Comparison of ENCODE assay signal across 13 cellular contexts in the genomic region with DNA sequence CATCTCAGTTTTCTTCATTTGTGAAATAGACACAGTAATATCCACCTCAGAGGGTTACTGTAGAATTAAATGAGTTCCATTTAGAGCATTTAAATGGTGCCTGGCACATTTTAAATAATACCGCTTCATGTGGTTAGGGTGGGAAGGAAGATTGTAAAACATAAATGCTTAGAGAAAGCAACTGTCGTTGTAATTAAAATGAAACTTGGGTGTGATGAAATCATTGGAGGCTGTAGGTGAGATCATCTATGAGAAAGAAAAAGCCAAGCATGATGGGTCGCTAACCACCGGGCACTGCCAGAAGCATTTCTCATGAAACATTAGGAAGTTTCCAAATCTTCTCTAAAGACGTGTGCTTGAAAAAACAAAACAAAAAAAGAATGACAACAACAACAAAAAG. TPM values are rescaled to one million over a fixed set of nuclear protein-coding genes. Genes with fewer than 3 reads are reported as not detected.
DNase-seq lines count a peak whose midpoint lies in the region; ATAC-seq, FAIRE-seq and TF ChIP-seq lines count a peak whose summit lies in the region.
"Had no signal": no experiment of that assay in that cellular context is flagged by ENCODE, and none has a peak within 500 bp of the region (broad histone marks: within the 10 kb centered on the region; RNA-seq: fewer than 3 reads in every experiment).

No MANE protein-coding gene starts in this region.

- peaks cover 11% of the 10 kb centered on the region for H3K9me3 Mint-ChIP-seq in activated CD4-positive, alpha-beta T cell treated with anti-CD3 and anti-CD28 coated beads, Interleukin-2, amount 10 ng/mL, durations not matched to agents 7 days and 5 days
- peaks cover 3% of the 10 kb centered on the region for H3K9me3 Mint-ChIP-seq in activated naive CD8-positive, alpha-beta T cell treated with anti-CD3 and anti-CD28 coated beads for 36 hours

- intact Hi-C loops in spleen (cut with DNase I; ENCODE audit: low total_unique reads), result no loop called here

- no peaks in the 10 kb centered on the region for H3K27me3 Mint-ChIP-seq in activated CD4-positive, alpha-beta T cell treated with anti-CD3 and anti-CD28 coated beads, Interleukin-2, amount 10 ng/mL, durations not matched to agents 7 days and 5 days
- H3K27me3 Mint-ChIP-seq in activated naive CD8-positive, alpha-beta T cell treated with anti-CD3 and anti-CD28 coated beads for 36 hours, result no peaks in the 10 kb centered on the region

- no peak for TF ChIP-seq CTCF in spleen (IDR thresholded peaks at IDR 0.05 in 8 of 11, conservative IDR thresholded peaks at IDR 0.05 in 3 of 11)

- peaks cover 20% of the 10 kb centered on the region for H3K4me1 Mint-ChIP-seq in activated CD4-positive, alpha-beta T cell treated with anti-CD3 and anti-CD28 coated beads, Interleukin-2, amount 10 ng/mL, durations not matched to agents 7 days and 5 days
- H3K4me1 Mint-ChIP-seq in activated naive CD8-positive, alpha-beta T cell treated with anti-CD3 and anti-CD28 coated beads for 36 hours, result peaks cover 15% of the 10 kb centered on the region

- 40 to 63% (median 44%) methylated on average over 5 of the region's 5 CpGs for WGBS in spleen, 5 donors

- DNase-seq in activated CD4-positive, alpha-beta T cell treated with anti-CD3 and anti-CD28 coated beads, Interleukin-2, amount 10 ng/mL, durations not matched to agents 7 days and 5 days, result no peak
- no peak for DNase-seq in activated CD4-positive, alpha-beta T cell treated with anti-CD3 and anti-CD28 coated beads, Interleukin-2, amount 50 U/mL, for 1 hour
- DNase-seq in NOMO-1 treated with DMSO at 0.1 percent for 48 hours (lab: John Stamatoyannopoulos, UW; ENCODE audit: unreplicated experiment), result peak; percentile 93
- peak; percentile 13 for DNase-seq in activated naive CD8-positive, alpha-beta T cell treated with anti-CD3 and anti-CD28 coated beads for 36 hours
- no peak for DNase-seq in spleen
- DNase-seq in GM12892 (ENCODE audit: insufficient read length), result no peak
- DNase-seq: amygdala; dermis blood vessel endothelial cell; stimulated activated CD4-positive, alpha-beta T cell treated with anti-CD3 and anti-CD28 coated beads, Interleukin-15, amount 100 ng/mL, for 24 hours; transverse colon had no signal

- H3K4me1 ChIP-seq in spleen, result peaks cover 5 to 64% (median 30%) of the 10 kb centered on the region in 6 donors
- H3K4me1 ChIP-seq: transverse colon had no signal

- peaks cover 20% of the 10 kb centered on the region for H3K36me3 Mint-ChIP-seq in activated CD4-positive, alpha-beta T cell treated with anti-CD3 and anti-CD28 coated beads, Interleukin-2, amount 10 ng/mL, durations not matched to agents 7 days and 5 days (ENCODE audit: low read depth)
- peaks cover 3% of the 10 kb centered on the region for H3K36me3 Mint-ChIP-seq in activated naive CD8-positive, alpha-beta T cell treated with anti-CD3 and anti-CD28 coated beads for 36 hours

- POLR2A ChIA-PET in activated CD4-positive, alpha-beta T cell treated with anti-CD3 and anti-CD28 coated beads, Interleukin-2, amount 10 ng/mL, durations not matched to agents 7 days and 5 days (lab: Charles Lee), result no interaction called here

- H3K36me3 ChIP-seq in spleen, result no peaks in the 10 kb centered on the region
- H3K36me3 ChIP-seq: transverse colon had no signal

- no peak for FAIRE-seq in GM12892 (lab: Jason Lieb, UNC)
- FAIRE-seq: A204.1 had no signal

- H3K9me3 ChIP-seq in spleen, result no peaks in the 10 kb centered on the region
- H3K9me3 ChIP-seq: transverse colon had no signal

- TF ChIP-seq POLR2A in spleen (IDR thresholded peaks at IDR 0.05) (no peak), GM12892 (IDR thresholded peaks at IDR 0.05; ENCODE audit: low read depth, low read length) (no peak)

- H3K27me3 ChIP-seq in spleen (replicated peaks in 1 of 7), result no peaks in the 10 kb centered on the region
- H3K27me3 ChIP-seq: transverse colon had no signal

- H3K4me3 Mint-ChIP-seq in activated CD4-positive, alpha-beta T cell treated with anti-CD3 and anti-CD28 coated beads, Interleukin-2, amount 10 ng/mL, durations not matched to agents 7 days and 5 days, result peak overlapping the region; percentile 26
- peak overlapping the region; percentile 63 for H3K4me3 Mint-ChIP-seq in activated naive CD8-positive, alpha-beta T cell treated with anti-CD3 and anti-CD28 coated beads for 36 hours

- no peak overlapping the region for H3K4me3 ChIP-seq in spleen
- H3K4me3 ChIP-seq: transverse colon had no signal

- ATAC-seq in HG03521 (IDR thresholded peaks at IDR 0.05; ENCODE audit: unreplicated experiment), result no peak
- ATAC-seq in GM21390 (IDR thresholded peaks at IDR 0.05; ENCODE audit: unreplicated experiment), result no peak

- H3K27ac ChIP-seq in spleen, result peak overlapping the region; percentile 44 to 85 (median 78)

- CTCF ChIA-PET in activated CD4-positive, alpha-beta T cell treated with anti-CD3 and anti-CD28 coated beads, Interleukin-2, amount 10 ng/mL, durations not matched to agents 7 days and 5 days (lab: Charles Lee), result no interaction called here

- H3K27ac Mint-ChIP-seq in activated CD4-positive, alpha-beta T cell treated with anti-CD3 and anti-CD28 coated beads, Interleukin-2, amount 10 ng/mL, durations not matched to agents 7 days and 5 days, result peak overlapping the region; percentile 70
- H3K27ac Mint-ChIP-seq in activated naive CD8-positive, alpha-beta T cell treated with anti-CD3 and anti-CD28 coated beads for 36 hours, result peak overlapping the region; percentile 65

RNA-seq across cellular contexts. Expression of a gene that starts 8.2 kb away (rescaled TPM):
- total RNA-seq in activated CD4-positive, alpha-beta T cell treated with anti-CD3 and anti-CD28 coated beads, Interleukin-2, amount 10 ng/mL, durations not matched to agents 7 days and 5 days, result 10 to 100 TPM; 46.9 to 55.6 TPM
- total RNA-seq in activated naive CD8-positive, alpha-beta T cell treated with anti-CD3 and anti-CD28 coated beads for 36 hours, result 10 to 100 TPM; 21.2 to 23.4 TPM
- total RNA-seq in spleen, result 10 to 100 TPM; 47.7 to 78.1 (median 60.7) TPM
- 10 to 100 TPM in 1 of 3 donors, 1 to 10 TPM in 2; 7.9 to 14.4 (median 8.3) TPM for polyA plus RNA-seq in spleen
- 3.5 TPM for polyA plus RNA-seq in GM12892 (2012; ENCODE audit: missing spikeins)

Comparison
In these comparisons a context has a peak if more than half of its experiments do, and no peak if none do; other contexts are left out.
1. DNase-seq: peak in NOMO-1 treated with DMSO at 0.1 percent for 48 hours (single experiment) and activated naive CD8-positive, alpha-beta T cell treated with anti-CD3 and anti-CD28 coated beads for 36 hours (single experiment); none in activated CD4-positive, alpha-beta T cell treated with anti-CD3 and anti-CD28 coated beads, Interleukin-2, amount 10 ng/mL, durations not matched to agents 7 days and 5 days (single experiment), activated CD4-positive, alpha-beta T cell treated with anti-CD3 and anti-CD28 coated beads, Interleukin-2, amount 50 U/mL, for 1 hour (single experiment), spleen (single experiment) and GM12892 (single experiment).